Comparison of ENCODE assay signal across 15 cellular contexts in genomic region chr7:105413887-105414437, GRCh38.
"Had no signal": no experiment of that assay in that cellular context is flagged by ENCODE, and none has a peak within 500 bp of the region (broad histone marks: within the 10 kb centered on the region; RNA-seq: fewer than 3 reads in every experiment).

No MANE protein-coding gene starts in this region.

- H3K4me3 ChIP-seq: lung, tibial artery, vagina had no signal

- H3K36me3 ChIP-seq: tibial artery, vagina had no signal

- H3K27ac ChIP-seq: tibial artery, vagina had no signal

- ATAC-seq: activated CD4-positive, CD25-positive, alpha-beta regulatory T cell treated with anti-CD3 and anti-CD28 coated beads, Interleukin-2, amount 50 U/mL, for 24 hours; left cardiac atrium; naive thymus-derived CD8-positive, alpha-beta T cell; right cardiac atrium; stimulated activated effector memory CD8-positive, alpha-beta T cell treated with anti-CD3 and anti-CD28 coated beads, Interleukin-12 subunit alpha, Interleukin-12 subunit beta, amount 100 ng/mL, for 72 hours had no signal

- H3K27me3 ChIP-seq: tibial artery, vagina had no signal

- DNase-seq: activated effector memory CD4-positive, alpha-beta T cell treated with Interleukin-2 at 50 U/mL for 16 hours; activated T-cell treated with anti-CD3 and anti-CD28 coated beads, Interleukin-2, amount 50 U/mL, for 1 hour; amniotic stem cell; cerebellar nuclear complex; endodermal cell; erythroblast; left cardiac atrium; naive thymus-derived CD8-positive, alpha-beta T cell; nucleus accumbens; right cardiac atrium; tibial artery had no signal

- H3K9me3 ChIP-seq: tibial artery, vagina had no signal

- H3K4me1 ChIP-seq: tibial artery, vagina had no signal
